Comparison of ENCODE assay signal across 29 cellular contexts in genomic region chr2:219554369-219554768, GRCh38. TPM values are rescaled to one million over a fixed set of nuclear protein-coding genes. Genes with fewer than 3 reads are reported as not detected.
"Had no signal": no experiment of that assay in that cellular context is flagged by ENCODE, and none has a peak within 500 bp of the region (broad histone marks: within the 10 kb centered on the region; RNA-seq: fewer than 3 reads in every experiment).

No MANE protein-coding gene starts in this region.

- H3K36me3 Mint-ChIP-seq: activated CD8-positive, alpha-beta memory T cell treated with anti-CD3 and anti-CD28 coated beads, Interleukin-2, amount 10 ng/mL, durations not matched to agents 7 days and 5 days; activated naive CD4-positive, alpha-beta T cell treated with anti-CD3 and anti-CD28 coated beads, Interleukin-2, amount 50 U/mL, for 24 hours; naive thymus-derived CD8-positive, alpha-beta T cell had no signal

- H3K27ac Mint-ChIP-seq: activated CD4-positive, alpha-beta T cell treated with anti-CD3 and anti-CD28 coated beads for 36 hours; activated CD8-positive, alpha-beta memory T cell treated with anti-CD3 and anti-CD28 coated beads, Interleukin-2, amount 10 ng/mL, durations not matched to agents 7 days and 5 days; activated CD8-positive, alpha-beta T cell treated with anti-CD3 and anti-CD28 coated beads, Interleukin-2, amount 10 ng/mL, durations not matched to agents 7 days and 5 days; activated naive CD4-positive, alpha-beta T cell treated with anti-CD3 and anti-CD28 coated beads, Interleukin-2, amount 50 U/mL, for 24 hours; activated T-helper 2 cell treated with anti-CD3 and anti-CD28 coated beads, Interferon-gamma antibody, Interleukin-2, Interleukin-4, amounts not matched to agents 10 μg/mL and 5 μg/mL and 100 μg/mL, durations not matched to agents 14 hours and 24 hours and 36 hours; effector memory CD8-positive, alpha-beta T cell; T-helper 2 cell treated with Interferon-gamma antibody and Interleukin-4, amounts not matched to agents 5 μg/mL and 100 μg/mL, for 36 hours had no signal

- H3K4me1 Mint-ChIP-seq: activated naive CD4-positive, alpha-beta T cell treated with anti-CD3 and anti-CD28 coated beads, Interleukin-2, amount 50 U/mL, for 24 hours had no signal

- DNase-seq: activated CD4-positive, alpha-beta T cell treated with anti-CD3 and anti-CD28 coated beads for 36 hours; activated CD4-positive, CD25-positive, alpha-beta regulatory T cell; activated CD8-positive, alpha-beta memory T cell treated with anti-CD3 and anti-CD28 coated beads, Interleukin-2, amount 10 ng/mL, durations not matched to agents 7 days and 5 days; activated CD8-positive, alpha-beta T cell treated with anti-CD3 and anti-CD28 coated beads, Interleukin-2, amount 10 ng/mL, durations not matched to agents 7 days and 5 days; activated T-cell treated with anti-CD3 and anti-CD28 coated beads, Interleukin-2, amount 50 U/mL, for 48 hours; anterior cingulate cortex; colonic mucosa; dorsolateral prefrontal cortex; effector memory CD8-positive, alpha-beta T cell; erythroblast; gastrocnemius medialis; hippocampal formation; lower lobe of right lung; mesenchymal stem cell; naive thymus-derived CD8-positive, alpha-beta T cell; nucleus accumbens; stimulated activated CD4-positive, alpha-beta T cell treated with anti-CD3 and anti-CD28 coated beads, Interleukin-2, amount 100 ng/mL, for 48 hours; stimulated activated naive CD4-positive, alpha-beta T cell treated with Interleukin-2 at 50 U/mL for 16 hours; T-helper 1 cell had no signal

- H3K27me3 ChIP-seq: dorsolateral prefrontal cortex, gastrocnemius medialis, pancreas, right atrium auricular region had no signal

- ATAC-seq: activated CD4-positive, alpha-beta T cell treated with anti-CD3 and anti-CD28 coated beads for 36 hours; activated CD8-positive, alpha-beta memory T cell treated with anti-CD3 and anti-CD28 coated beads, Interleukin-2, amount 10 ng/mL, durations not matched to agents 7 days and 5 days; activated CD8-positive, alpha-beta T cell treated with anti-CD3 and anti-CD28 coated beads, Interleukin-2, amount 10 ng/mL, durations not matched to agents 7 days and 5 days; effector memory CD8-positive, alpha-beta T cell; gastrocnemius medialis; lower lobe of right lung; naive thymus-derived CD8-positive, alpha-beta T cell; pancreas had no signal

- H3K4me3 ChIP-seq: colonic mucosa, dorsolateral prefrontal cortex, gastrocnemius medialis, lower lobe of right lung, pancreas, right atrium auricular region, tibial nerve had no signal

- H3K36me3 ChIP-seq: colonic mucosa, lower lobe of right lung, pancreas had no signal

- H3K4me3 Mint-ChIP-seq: activated CD4-positive, alpha-beta T cell treated with anti-CD3 and anti-CD28 coated beads for 36 hours; activated CD8-positive, alpha-beta memory T cell treated with anti-CD3 and anti-CD28 coated beads, Interleukin-2, amount 10 ng/mL, durations not matched to agents 7 days and 5 days; activated CD8-positive, alpha-beta T cell treated with anti-CD3 and anti-CD28 coated beads, Interleukin-2, amount 10 ng/mL, durations not matched to agents 7 days and 5 days; activated naive CD4-positive, alpha-beta T cell treated with anti-CD3 and anti-CD28 coated beads, Interleukin-2, amount 50 U/mL, for 24 hours; T-helper 2 cell treated with Interferon-gamma antibody and Interleukin-4, amounts not matched to agents 5 μg/mL and 100 μg/mL, for 36 hours had no signal

- H3K9me3 Mint-ChIP-seq: activated naive CD4-positive, alpha-beta T cell treated with anti-CD3 and anti-CD28 coated beads, Interleukin-2, amount 50 U/mL, for 24 hours; activated T-helper 2 cell treated with anti-CD3 and anti-CD28 coated beads, Interferon-gamma antibody, Interleukin-2, Interleukin-4, amounts not matched to agents 10 μg/mL and 5 μg/mL and 100 μg/mL, durations not matched to agents 14 hours and 24 hours and 36 hours; effector memory CD8-positive, alpha-beta T cell; naive thymus-derived CD8-positive, alpha-beta T cell; T-helper 2 cell treated with Interferon-gamma antibody and Interleukin-4, amounts not matched to agents 5 μg/mL and 100 μg/mL, for 36 hours had no signal

- H3K9me3 ChIP-seq: colonic mucosa, gastrocnemius medialis, lower lobe of right lung, pancreas, right atrium auricular region, tibial nerve had no signal

- H3K27ac ChIP-seq: colonic mucosa, dorsolateral prefrontal cortex, gastrocnemius medialis, lower lobe of right lung, pancreas, right atrium auricular region, tibial nerve had no signal

RNA-seq across cellular contexts. Expression of gene TMEM198, which starts 10.5 kb away (rescaled TPM):
- total RNA-seq: pulmonary artery endothelial cell had no signal

RNA-seq across cellular contexts. Expression of gene OBSL1, which starts 17.0 kb away (rescaled TPM):
- polyA plus RNA-seq: naive thymus-derived CD8-positive, alpha-beta T cell had no signal

RNA-seq across cellular contexts. Expression of gene INHA, which starts 17.7 kb away (rescaled TPM):
- total RNA-seq: activated CD4-positive, alpha-beta T cell treated with anti-CD3 and anti-CD28 coated beads for 36 hours; activated CD8-positive, alpha-beta memory T cell treated with anti-CD3 and anti-CD28 coated beads, Interleukin-2, amount 10 ng/mL, durations not matched to agents 7 days and 5 days; activated CD8-positive, alpha-beta T cell treated with anti-CD3 and anti-CD28 coated beads, Interleukin-2, amount 10 ng/mL, durations not matched to agents 7 days and 5 days; activated T-helper 2 cell treated with anti-CD3 and anti-CD28 coated beads, Interferon-gamma antibody, Interleukin-2, Interleukin-4, amounts not matched to agents 10 μg/mL and 5 μg/mL and 100 μg/mL, durations not matched to agents 14 hours and 24 hours and 36 hours; colonic mucosa; lower lobe of right lung; naive thymus-derived CD8-positive, alpha-beta T cell; pulmonary artery endothelial cell; temporal lobe; urinary bladder had no signal
- polyA plus RNA-seq: naive thymus-derived CD8-positive, alpha-beta T cell had no signal

RNA-seq across cellular contexts. Expression of gene ASIC4, which starts 40.1 kb away (rescaled TPM):
- total RNA-seq: activated CD4-positive, alpha-beta T cell treated with anti-CD3 and anti-CD28 coated beads for 36 hours; activated CD8-positive, alpha-beta T cell treated with anti-CD3 and anti-CD28 coated beads, Interleukin-2, amount 10 ng/mL, durations not matched to agents 7 days and 5 days; activated T-helper 2 cell treated with anti-CD3 and anti-CD28 coated beads, Interferon-gamma antibody, Interleukin-2, Interleukin-4, amounts not matched to agents 10 μg/mL and 5 μg/mL and 100 μg/mL, durations not matched to agents 14 hours and 24 hours and 36 hours; pulmonary artery endothelial cell; right atrium auricular region had no signal
- polyA plus RNA-seq: keratinocyte; naive thymus-derived CD8-positive, alpha-beta T cell had no signal
